28 cellular contexts compared by ENCODE assay signal in genomic region chr19:28184997-28185396, GRCh38.
DNase-seq lines count a peak whose midpoint lies in the region; ATAC-seq, FAIRE-seq and TF ChIP-seq lines count a peak whose summit lies in the region.
"Had no signal": no experiment of that assay in that cellular context is flagged by ENCODE, and none has a peak within 500 bp of the region (broad histone marks: within the 10 kb centered on the region; RNA-seq: fewer than 3 reads in every experiment).

No MANE protein-coding gene starts in this region.

- FAIRE-seq in H1 (lab: Jason Lieb, UNC): no peak
- FAIRE-seq: endometrium, GM12892, small intestine had no signal

- H3K9ac ChIP-seq in H1 (replicated peaks in 1 of 4; ENCODE audit: extremely low read depth in 1 of 4, low read depth in 3 of 4, low read length in 3 of 4) (no peak overlapping the region), mesenchymal stem cell (ENCODE audit: low read length) (peak overlapping the region; percentile 62)
- H3K9ac ChIP-seq: SK-N-SH had no signal

- no peak overlapping the region for H4K5ac ChIP-seq in H1 (ENCODE audit: insufficient read length, low read depth, low read length)

- H3K79me2 ChIP-seq in H1 (ENCODE audit: control insufficient read depth in 1 of 2, insufficient read depth in 2 of 2, low read length in 2 of 2): no peaks in the 10 kb centered on the region

- H3K27ac ChIP-seq in H1 (ENCODE audit: low read depth, low read length) (no peak overlapping the region), mesenchymal stem cell (ENCODE audit: low read length, poor library complexity, severe bottlenecking) (peak overlapping the region; percentile 53)

- no peaks in the 10 kb centered on the region for H3K4me1 Mint-ChIP-seq in T-cell
- H3K4me1 Mint-ChIP-seq: IgD-negative memory B cell, memory B cell, naive B cell had no signal

- DNase-seq in ACHN (peak; percentile 39), OCI-M1 (lab: John Stamatoyannopoulos, UW) (peak; percentile 21), H1 (ENCODE audit: low read depth in 1 of 2, low spot score in 2 of 2) (no peak), mesenchymal stem cell (no peak), T-cell (no peak), D341Med (ENCODE audit: low spot score) (no peak), NAMALWA (ENCODE audit: low spot score) (no peak)
- DNase-seq: activated CD4-positive, alpha-beta T cell treated with anti-CD3 and anti-CD28 coated beads for 48 hours; activated naive CD4-positive, alpha-beta T cell; activated T-cell treated with anti-CD3 and anti-CD28 coated beads, Interleukin-2, amount 50 U/mL, for 4 hours; C1 segment of cervical spinal cord; Calu3; dermis blood vessel endothelial cell; HCEC 1CT; head of caudate nucleus; left colon; naive B cell; NCI-H1436 treated with DMSO at 0.1 percent for 48 hours; NCI-H2107; NCI-H510A treated with DMSO at 0.1 percent for 48 hours; SK-N-SH; small intestine; stimulated activated CD4-positive, alpha-beta T cell treated with anti-CD3 and anti-CD28 coated beads, Interleukin-2, amount 100 ng/mL, for 24 hours had no signal

- no peak for ATAC-seq in T-cell (replicated peaks in 1 of 4)
- no peak for ATAC-seq in HG02970 (IDR thresholded peaks at IDR 0.05; ENCODE audit: low FRiP score, unreplicated experiment)
- ATAC-seq: activated T-cell treated with anti-CD3 and anti-CD28 coated beads, Interleukin-2, amount 50 U/mL, for 4 hours; left colon had no signal

- H3K27me3 ChIP-seq in H1 (replicated peaks in 1 of 4; ENCODE audit: control insufficient read depth in 3 of 4, extremely low read depth in 1 of 4, insufficient read depth in 3 of 4, low read length in 3 of 4) (peaks cover 0 to 1% (median 0%) of the 10 kb centered on the region in 4 experiments; a peak in 1 of 7 replicates), mesenchymal stem cell (ENCODE audit: control insufficient read depth in 1 of 2, insufficient read depth in 1 of 2, low read length in 2 of 2) (peaks cover 0 to 14% of the 10 kb centered on the region in 2 experiments)

- no peaks in the 10 kb centered on the region for H3K23me2 ChIP-seq in H1 (ENCODE audit: low read depth, low read length)

- no peak for TF ChIP-seq RAD21 in H1 (IDR thresholded peaks at IDR 0.05 in 1 of 2, conservative IDR thresholded peaks at IDR 0.05 in 1 of 2; ENCODE audit: low read depth in 2 of 2, low read length in 2 of 2)

- H3K18ac ChIP-seq in H1 (ENCODE audit: extremely low read depth, low read length) (no peak overlapping the region), mesenchymal stem cell (ENCODE audit: low read depth in 1 of 2, low read length in 2 of 2) (no peak overlapping the region)

- H3K9me3 ChIP-seq in H1 (ENCODE audit: insufficient read depth in 2 of 2, low read depth in 1 of 2, low read length in 1 of 2) (0 out of 4 replicates have a peak, but pooled peaks cover 0 to 4% of the 10 kb centered on the region in 2 experiments), mesenchymal stem cell (ENCODE audit: control insufficient read depth, low read length) (no peaks in the 10 kb centered on the region)
- H3K9me3 ChIP-seq: SK-N-SH had no signal

- no peaks in the 10 kb centered on the region for H3K36me3 Mint-ChIP-seq in T-cell
- H3K36me3 Mint-ChIP-seq: IgD-negative memory B cell, memory B cell, naive B cell had no signal

- H3K36me3 ChIP-seq in H1 (ENCODE audit: control insufficient read depth in 2 of 4, insufficient read depth in 4 of 4, low read length in 3 of 4): no peaks in the 10 kb centered on the region
- no peaks in the 10 kb centered on the region for H3K36me3 ChIP-seq in mesenchymal stem cell (ENCODE audit: control insufficient read depth in 1 of 2, insufficient read depth in 2 of 2, low read depth in 1 of 2, low read length in 2 of 2)

- no peaks in the 10 kb centered on the region for H3K27me3 Mint-ChIP-seq in T-cell
- H3K27me3 Mint-ChIP-seq: IgD-negative memory B cell, memory B cell, naive B cell had no signal

- no peak overlapping the region for H3K56ac ChIP-seq in H1 (replicated peaks; ENCODE audit: insufficient read length, low read depth, low read length)

- CTCF ChIA-PET in H1 (lab: Charles Lee; ENCODE audit: partially characterized antibody) (interaction anchor here (0.9 to 2.0 kb wide), 5 partner anchors 12 to 199 kb away, joined by 3 to 4 read pairs (median 3); no protein-coding TSS in a partner anchor), T-cell (lab: Charles Lee) (no interaction called here)

- POLR2A ChIA-PET in H1 (lab: Charles Lee; ENCODE audit: partially characterized antibody) (no interaction called here), T-cell (lab: Charles Lee) (no interaction called here)

- H3K4me1 ChIP-seq in H1 (replicated peaks in 1 of 4; ENCODE audit: control insufficient read depth in 3 of 4, insufficient read depth in 4 of 4, low read length in 3 of 4) (peaks cover 0 to 9% (median 1%) of the 10 kb centered on the region in 4 experiments; a peak in 1 of 7 replicates), mesenchymal stem cell (ENCODE audit: control insufficient read depth, insufficient read depth, low read depth, low read length) (peaks cover 3% of the 10 kb centered on the region)

- TF ChIP-seq CTCF in H1 (IDR thresholded peaks at IDR 0.05; ENCODE audit: control extremely low read depth in 1 of 3, insufficient read depth in 1 of 3, low read depth in 1 of 3, low read length in 3 of 3): no peak

- TF ChIP-seq EP300 in H1 (IDR thresholded peaks at IDR 0.05; ENCODE audit: borderline replicate concordance in 1 of 2, low read depth in 2 of 2, low read length in 2 of 2): no peak

- 0 out of 2 replicates have a peak overlapping the region, but pooled peaks have one; percentile 43 for H2BK20ac ChIP-seq in H1 (ENCODE audit: low read length)

- H3K9me3 Mint-ChIP-seq in T-cell: peaks cover 10 to 20% (median 12%) of the 10 kb centered on the region in 3 donors

- H3K14ac ChIP-seq in H1 (ENCODE audit: insufficient read length): no peak overlapping the region
- H3K14ac ChIP-seq in mesenchymal stem cell (ENCODE audit: low read length in 2 of 2): no peak overlapping the region

- no peak overlapping the region for H2AK5ac ChIP-seq in H1 (ENCODE audit: low read depth, low read length)
- H2AK5ac ChIP-seq in mesenchymal stem cell (ENCODE audit: low read length, severe bottlenecking): no peak overlapping the region

- H2AFZ ChIP-seq in H1 (ENCODE audit: low read length): no peak overlapping the region
- no peak overlapping the region for H2AFZ ChIP-seq in mesenchymal stem cell (ENCODE audit: low read depth, low read length)

- no peak overlapping the region for H3K4me3 Mint-ChIP-seq in T-cell
- H3K4me3 Mint-ChIP-seq: activated T-cell treated with anti-CD3 and anti-CD28 coated beads, Interleukin-2, amount 50 U/mL, for 4 hours; IgD-negative memory B cell; memory B cell; naive B cell had no signal

- in situ Hi-C loops in ACHN (cut with HindIII; ENCODE audit: low pct_ligation_motif_present, low pct_unique_long_range_greater_than_20kb, low sequenced_read_pairs): no loop called here

- H2BK12ac ChIP-seq in H1 (ENCODE audit: low read depth, low read length) (0 out of 2 replicates have a peak overlapping the region, but pooled peaks have one; percentile 68), mesenchymal stem cell (ENCODE audit: low read length in 2 of 2) (no peak overlapping the region)

- no peak overlapping the region for H3K27ac Mint-ChIP-seq in T-cell
- H3K27ac Mint-ChIP-seq: IgD-negative memory B cell, memory B cell, naive B cell had no signal

- no peak overlapping the region for H3K4ac ChIP-seq in H1 (replicated peaks; ENCODE audit: insufficient read length, low read depth, low read length)
- no peak overlapping the region for H3K4ac ChIP-seq in mesenchymal stem cell (ENCODE audit: low read depth in 1 of 2, low read length in 2 of 2)

- no peak for TF ChIP-seq POLR2A in H1 (IDR thresholded peaks at IDR 0.05; ENCODE audit: control extremely low read depth in 1 of 2, low read depth in 2 of 2, low read length in 2 of 2)

- H2BK15ac ChIP-seq in H1 (ENCODE audit: low read length) (peak overlapping the region; percentile 40; the same call in 1 of the 2 replicates), mesenchymal stem cell (ENCODE audit: low read depth, poor library complexity, severe bottlenecking) (no peak overlapping the region)

- H3K4me3 ChIP-seq in H1 (ENCODE audit: extremely low read depth in 1 of 4, insufficient read depth in 2 of 4, low read depth in 3 of 4, low read length in 4 of 4) (no peak overlapping the region), mesenchymal stem cell (ENCODE audit: insufficient read depth in 1 of 2, low read depth in 1 of 2, low read length in 2 of 2) (peak overlapping the region in 1 of 2 experiments; percentile 42)

- H2BK120ac ChIP-seq in H1 (replicated peaks; ENCODE audit: low read depth, low read length) (no peak overlapping the region), mesenchymal stem cell (ENCODE audit: low read depth, low read length) (no peak overlapping the region)

- H3K79me1 ChIP-seq in H1 (ENCODE audit: low read depth, low read length) (no peaks in the 10 kb centered on the region), mesenchymal stem cell (replicated peaks; ENCODE audit: low read length, poor library complexity, severe bottlenecking) (no peaks in the 10 kb centered on the region)

- H2BK5ac ChIP-seq in H1 (ENCODE audit: low read depth, low read length) (no peak overlapping the region), mesenchymal stem cell (ENCODE audit: low read depth, low read length, poor library complexity, severe bottlenecking) (no peak overlapping the region)

- H4K91ac ChIP-seq in H1 (replicated peaks; ENCODE audit: insufficient read length, low read length): no peak overlapping the region
- no peak overlapping the region for H4K91ac ChIP-seq in mesenchymal stem cell (ENCODE audit: low read length)

- H3K23ac ChIP-seq in H1 (ENCODE audit: insufficient read length): no peak overlapping the region
- no peak overlapping the region for H3K23ac ChIP-seq in mesenchymal stem cell (ENCODE audit: low read length in 2 of 2)

- H4K8ac ChIP-seq in H1 (ENCODE audit: extremely low read depth, insufficient read depth, low read length): no peak overlapping the region
- no peak overlapping the region for H4K8ac ChIP-seq in mesenchymal stem cell (ENCODE audit: low read length)

- no peaks in the 10 kb centered on the region for H4K20me1 ChIP-seq in H1 (replicated peaks in 1 of 2; ENCODE audit: control insufficient read depth in 1 of 2, insufficient read depth in 2 of 2, low read length in 2 of 2)

- H3K4me2 ChIP-seq in H1 (ENCODE audit: insufficient read depth in 1 of 2, low read depth in 2 of 2, low read length in 2 of 2) (no peak overlapping the region), mesenchymal stem cell (ENCODE audit: low read length, poor library complexity, severe bottlenecking) (no peak overlapping the region)
- H3K4me2 ChIP-seq: SK-N-SH had no signal

TF ChIP-seq in H1, 55 proteins besides CTCF, POLR2A, EP300 and RAD21:
- TF ChIP-seq SRF (IDR thresholded peaks at IDR 0.05; ENCODE audit: low read depth, low read length): no peak
- TF ChIP-seq MAFK (IDR thresholded peaks at IDR 0.05; ENCODE audit: low read depth, low read length): peak; percentile 45; the same call in 1 of the 2 replicates
- TF ChIP-seq BACH1 (IDR thresholded peaks at IDR 0.05; ENCODE audit: low read length): peak; percentile 76

Comparison
In these comparisons a context has a peak if more than half of its experiments do, and no peak if none do; other contexts are left out.
1. DNase-seq: peak in ACHN (single experiment) and OCI-M1 (single experiment); none in H1 (0 of 2), mesenchymal stem cell (single experiment), T-cell (0 of 34), D341Med (single experiment) and NAMALWA (single experiment).